In genomic region chr17:38485146-38485468, GRCh38 we compare ENCODE assay signal across 10 cellular contexts. TPM values are rescaled to one million over a fixed set of nuclear protein-coding genes. Genes with fewer than 3 reads are reported as not detected.
DNase-seq lines count a peak whose midpoint lies in the region; ATAC-seq and TF ChIP-seq lines count a peak whose summit lies in the region.
"Had no signal": no experiment of that assay in that cellular context is flagged by ENCODE, and none has a peak within 500 bp of the region (broad histone marks: within the 10 kb centered on the region; RNA-seq: fewer than 3 reads in every experiment).

No MANE protein-coding gene starts in this region.

- no peak for TF ChIP-seq CTCF in uterus (IDR thresholded peaks at IDR 0.05)

- no peaks in the 10 kb centered on the region for H3K4me1 ChIP-seq in uterus

- H3K9me3 Mint-ChIP-seq in stimulated activated naive CD8-positive, alpha-beta T cell treated with anti-CD3 and anti-CD28 coated beads, Interleukin-15, amount 100 ng/mL, for 72 hours: no peaks in the 10 kb centered on the region
- H3K9me3 Mint-ChIP-seq in activated naive CD8-positive, alpha-beta T cell treated with anti-CD3 and anti-CD28 coated beads, Interleukin-2, amount 50 U/mL, for 24 hours: no peaks in the 10 kb centered on the region
- H3K9me3 Mint-ChIP-seq in memory B cell: no peaks in the 10 kb centered on the region

- no peaks in the 10 kb centered on the region for H3K36me3 Mint-ChIP-seq in activated naive CD8-positive, alpha-beta T cell treated with anti-CD3 and anti-CD28 coated beads, Interleukin-2, amount 50 U/mL, for 24 hours (ENCODE audit: low read depth)
- no peaks in the 10 kb centered on the region for H3K36me3 Mint-ChIP-seq in memory B cell

- no peak for TF ChIP-seq POLR2A in uterus (IDR thresholded peaks at IDR 0.05)

- H3K9me3 ChIP-seq in uterus: no peaks in the 10 kb centered on the region
- H3K9me3 ChIP-seq: vagina had no signal

- H3K27ac Mint-ChIP-seq in stimulated activated naive CD8-positive, alpha-beta T cell treated with anti-CD3 and anti-CD28 coated beads, Interleukin-15, amount 100 ng/mL, for 72 hours: peak overlapping the region; percentile 3 to 51
- peak overlapping the region; percentile 26 for H3K27ac Mint-ChIP-seq in activated naive CD8-positive, alpha-beta T cell treated with anti-CD3 and anti-CD28 coated beads, Interleukin-2, amount 50 U/mL, for 24 hours
- H3K27ac Mint-ChIP-seq in memory B cell: no peak overlapping the region
- H3K27ac Mint-ChIP-seq: activated CD8-positive, alpha-beta T cell treated with anti-CD3 and anti-CD28 coated beads, Interleukin-2, amount 10 ng/mL, durations not matched to agents 7 days and 5 days had no signal

- intact Hi-C loops in uterus (cut with DNase I; ENCODE audit: low total_unique reads): no loop called here

- peaks cover 9% of the 10 kb centered on the region for H3K27me3 Mint-ChIP-seq in stimulated activated naive CD8-positive, alpha-beta T cell treated with anti-CD3 and anti-CD28 coated beads, Interleukin-15, amount 100 ng/mL, for 72 hours
- H3K27me3 Mint-ChIP-seq in activated naive CD8-positive, alpha-beta T cell treated with anti-CD3 and anti-CD28 coated beads, Interleukin-2, amount 50 U/mL, for 24 hours: peaks cover 4% of the 10 kb centered on the region
- peaks cover 4% of the 10 kb centered on the region for H3K27me3 Mint-ChIP-seq in memory B cell

- H3K4me1 Mint-ChIP-seq in stimulated activated naive CD8-positive, alpha-beta T cell treated with anti-CD3 and anti-CD28 coated beads, Interleukin-15, amount 100 ng/mL, for 72 hours: peaks cover 10% of the 10 kb centered on the region
- H3K4me1 Mint-ChIP-seq in activated naive CD8-positive, alpha-beta T cell treated with anti-CD3 and anti-CD28 coated beads, Interleukin-2, amount 50 U/mL, for 24 hours: peaks cover 9% of the 10 kb centered on the region
- H3K4me1 Mint-ChIP-seq in memory B cell: peaks cover 8% of the 10 kb centered on the region

- no peaks in the 10 kb centered on the region for H3K27me3 ChIP-seq in uterus
- H3K27me3 ChIP-seq: vagina had no signal

- H3K4me3 Mint-ChIP-seq in stimulated activated naive CD8-positive, alpha-beta T cell treated with anti-CD3 and anti-CD28 coated beads, Interleukin-15, amount 100 ng/mL, for 72 hours: no peak overlapping the region
- no peak overlapping the region for H3K4me3 Mint-ChIP-seq in activated naive CD8-positive, alpha-beta T cell treated with anti-CD3 and anti-CD28 coated beads, Interleukin-2, amount 50 U/mL, for 24 hours
- H3K4me3 Mint-ChIP-seq in memory B cell: peak overlapping the region; percentile 55
- H3K4me3 Mint-ChIP-seq: activated CD8-positive, alpha-beta T cell treated with anti-CD3 and anti-CD28 coated beads, Interleukin-2, amount 10 ng/mL, durations not matched to agents 7 days and 5 days had no signal

- H3K36me3 ChIP-seq in uterus: no peaks in the 10 kb centered on the region

- no peak for DNase-seq in stimulated activated naive CD8-positive, alpha-beta T cell treated with anti-CD3 and anti-CD28 coated beads, Interleukin-15, amount 100 ng/mL, for 72 hours
- no peak for DNase-seq in stimulated activated naive CD8-positive, alpha-beta T cell treated with anti-CD3 and anti-CD28 coated beads, Interleukin-15, Interleukin-2, amounts not matched to agents 100 U/mL and 50 U/mL, for 24 hours
- DNase-seq in activated naive CD8-positive, alpha-beta T cell treated with anti-CD3 and anti-CD28 coated beads, Interleukin-2, amount 50 U/mL, for 24 hours: no peak
- DNase-seq in memory B cell (ENCODE audit: low spot score in 2 of 2) (no peak), uterus (no peak), GDM1 (lab: John Stamatoyannopoulos, UW) (no peak)
- DNase-seq in effector CD8-positive, alpha-beta T cell (lab: John Stamatoyannopoulos, UW): no peak

- no peak overlapping the region for H3K4me3 ChIP-seq in uterus
- H3K4me3 ChIP-seq: vagina had no signal

- no peak for ATAC-seq in stimulated activated naive CD8-positive, alpha-beta T cell treated with anti-CD3 and anti-CD28 coated beads, Interleukin-15, amount 100 ng/mL, for 72 hours
- ATAC-seq in stimulated activated naive CD8-positive, alpha-beta T cell treated with anti-CD3 and anti-CD28 coated beads, Interleukin-15, Interleukin-2, amounts not matched to agents 100 U/mL and 50 U/mL, for 24 hours: no peak
- no peak for ATAC-seq in activated naive CD8-positive, alpha-beta T cell treated with anti-CD3 and anti-CD28 coated beads, Interleukin-2, amount 50 U/mL, for 24 hours
- ATAC-seq in memory B cell (ENCODE audit: low read depth) (no peak), HG03432 (IDR thresholded peaks at IDR 0.05; ENCODE audit: unreplicated experiment) (no peak)

- H3K27ac ChIP-seq in uterus: peak overlapping the region; percentile 58 to 87

RNA-seq across cellular contexts. Expression of gene ARHGAP23, which starts 56.8 kb away (rescaled TPM):
- 100 to 1,000 TPM in 1 of 4 donors, 10 to 100 TPM in 1, 1 to 10 TPM in 2; 2.6 to 119 (median 15.2) TPM for total RNA-seq in uterus
